23 cellular contexts compared by ENCODE assay signal in genomic region chr13:109769921-109770320, GRCh38.
"Had no signal": no experiment of that assay in that cellular context is flagged by ENCODE, and none has a peak within 500 bp of the region (broad histone marks: within the 10 kb centered on the region; RNA-seq: fewer than 3 reads in every experiment).

No MANE protein-coding gene starts in this region.

- H3K4me1 Mint-ChIP-seq: central memory CD8-positive, alpha-beta T cell had no signal

- H3K27ac Mint-ChIP-seq: activated B cell treated with CpG ODN at 0.5 μM for 24 hours; activated CD4-positive, alpha-beta T cell treated with anti-CD3 and anti-CD28 coated beads, Interleukin-2, amount 10 ng/mL, durations not matched to agents 24 days and 14 days; activated naive CD4-positive, alpha-beta T cell treated with anti-CD3 and anti-CD28 coated beads for 36 hours; activated naive CD8-positive, alpha-beta T cell; activated T-helper 17 cell treated with anti-CD3 and anti-CD28 coated beads, Interleukin-2, amount 50 U/mL, for 72 hours; T-helper 1 cell treated with Interleukin-12 subunit alpha and Interleukin-12 subunit beta and Interleukin-4 antibody, amounts not matched to agents 30 μg/mL and 1 μg/mL, for 36 hours had no signal

- DNase-seq: activated B cell treated with CpG ODN at 0.5 μM for 24 hours; activated CD4-positive, alpha-beta T cell treated with anti-CD3 and anti-CD28 coated beads for 1 hour; activated CD4-positive, alpha-beta T cell treated with anti-CD3 and anti-CD28 coated beads, Interleukin-2, amount 50 U/mL, for 48 hours; activated gamma-delta T cell; activated naive CD4-positive, alpha-beta T cell treated with anti-CD3 and anti-CD28 coated beads for 36 hours; activated T-cell treated with anti-CD3 and anti-CD28 coated beads for 4 hours; activated T-cell treated with anti-CD3 and anti-CD28 coated beads, Interleukin-2, amount 50 U/mL, for 48 hours; amygdala; MM.1S; NCI-H1105; NCI-H1436 treated with DMSO at 0.1 percent for 48 hours; NCI-H187; NCI-H2081; NCI-H446; NCI-H524; SHP77; T-helper 9 cell had no signal

- H3K9me3 Mint-ChIP-seq: activated B cell treated with CpG ODN at 0.5 μM for 24 hours; activated CD4-positive, alpha-beta T cell treated with anti-CD3 and anti-CD28 coated beads, Interleukin-2, amount 10 ng/mL, durations not matched to agents 24 days and 14 days; activated naive CD4-positive, alpha-beta T cell treated with anti-CD3 and anti-CD28 coated beads for 36 hours; activated T-helper 17 cell treated with anti-CD3 and anti-CD28 coated beads, Interleukin-2, amount 50 U/mL, for 72 hours; central memory CD8-positive, alpha-beta T cell; T-helper 1 cell treated with Interleukin-12 subunit alpha and Interleukin-12 subunit beta and Interleukin-4 antibody, amounts not matched to agents 30 μg/mL and 1 μg/mL, for 36 hours had no signal

- H3K4me3 Mint-ChIP-seq: activated B cell treated with CpG ODN at 0.5 μM for 24 hours; activated CD4-positive, alpha-beta T cell treated with anti-CD3 and anti-CD28 coated beads, Interleukin-2, amount 10 ng/mL, durations not matched to agents 24 days and 14 days; activated naive CD4-positive, alpha-beta T cell treated with anti-CD3 and anti-CD28 coated beads for 36 hours; activated naive CD8-positive, alpha-beta T cell; activated T-helper 17 cell treated with anti-CD3 and anti-CD28 coated beads, Interleukin-2, amount 50 U/mL, for 72 hours; central memory CD8-positive, alpha-beta T cell; T-helper 1 cell treated with Interleukin-12 subunit alpha and Interleukin-12 subunit beta and Interleukin-4 antibody, amounts not matched to agents 30 μg/mL and 1 μg/mL, for 36 hours had no signal

- H3K27ac ChIP-seq: SJSA1 had no signal

- ATAC-seq: activated T-helper 17 cell treated with anti-CD3 and anti-CD28 coated beads, Interleukin-2, amount 50 U/mL, for 72 hours had no signal

- H3K27me3 ChIP-seq: SJSA1 had no signal

- H3K4me3 ChIP-seq: SJSA1 had no signal

- H3K27me3 Mint-ChIP-seq: activated B cell treated with CpG ODN at 0.5 μM for 24 hours; activated CD4-positive, alpha-beta T cell treated with anti-CD3 and anti-CD28 coated beads, Interleukin-2, amount 10 ng/mL, durations not matched to agents 24 days and 14 days; activated naive CD8-positive, alpha-beta T cell; activated T-helper 17 cell treated with anti-CD3 and anti-CD28 coated beads, Interleukin-2, amount 50 U/mL, for 72 hours; central memory CD8-positive, alpha-beta T cell had no signal

- H3K9me3 ChIP-seq: SJSA1 had no signal
